8 cellular contexts compared by ENCODE assay signal in genomic region chr1:215137985-215138384, GRCh38.
"Had no signal": no experiment of that assay in that cellular context is flagged by ENCODE, and none has a peak within 500 bp of the region (broad histone marks: within the 10 kb centered on the region; RNA-seq: fewer than 3 reads in every experiment).

No MANE protein-coding gene starts in this region.

- DNase-seq: GDM1, GF-D8 had no signal

- H3K4me3 ChIP-seq: GM12878 had no signal

- FAIRE-seq: G401.6, GM12878, GM12891, GM12892, GM18507, GM19239 had no signal

- ATAC-seq: GM12878 had no signal
